In the genomic region with DNA sequence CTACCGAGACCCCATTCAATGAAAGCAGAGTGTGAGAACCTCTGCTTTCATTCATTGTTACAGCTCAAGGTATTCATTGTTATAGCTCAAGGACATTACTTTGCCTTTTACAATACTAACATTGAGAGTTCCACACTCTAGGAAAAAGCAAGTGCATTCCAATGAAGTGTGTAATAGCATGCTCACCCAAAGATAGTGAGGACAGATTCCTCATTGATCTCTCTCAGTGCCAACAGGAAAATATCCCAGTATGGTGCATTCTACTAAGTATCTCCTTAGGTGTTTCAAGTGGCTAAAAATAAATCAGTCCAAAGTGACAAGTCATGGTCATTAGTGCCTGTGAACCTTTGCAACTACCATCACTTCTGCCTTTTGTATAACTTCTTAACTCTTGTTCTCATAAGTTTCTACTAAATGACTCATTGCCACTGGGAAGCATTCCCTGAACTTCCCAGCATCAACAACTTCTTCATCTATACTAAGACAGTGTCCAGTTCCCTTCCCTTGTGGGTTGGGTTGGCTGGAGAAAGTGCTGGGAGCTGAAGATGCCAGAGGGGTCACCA, we compare ENCODE assay signal across 14 cellular contexts.
DNase-seq lines count a peak whose midpoint lies in the region; ATAC-seq, FAIRE-seq and TF ChIP-seq lines count a peak whose summit lies in the region.
"Had no signal": no experiment of that assay in that cellular context is flagged by ENCODE, and none has a peak within 500 bp of the region (broad histone marks: within the 10 kb centered on the region; RNA-seq: fewer than 3 reads in every experiment).

No MANE protein-coding gene starts in this region.

- peaks cover 5% of the 10 kb centered on the region for H3K4me1 Mint-ChIP-seq in Caco-2 (ENCODE audit: low read depth, unreplicated experiment)

- no TSS peak for BruUV-seq in Caco-2 (replicated peaks; lab: Mats Ljungman, UMichigan)

- no peak for FAIRE-seq in RCC 7860 (lab: Jason Lieb, UNC)
- FAIRE-seq: GM12878, TTC549 had no signal

- no peak overlapping the region for H3K4me3 Mint-ChIP-seq in Caco-2 (ENCODE audit: unreplicated experiment)
- H3K4me3 Mint-ChIP-seq: activated CD8-positive, alpha-beta memory T cell treated with anti-CD3 and anti-CD28 coated beads, Interleukin-2, amount 10 ng/mL, durations not matched to agents 7 days and 5 days had no signal

- POLR2A ChIA-PET in Caco-2 (lab: Charles Lee), result no interaction called here

- H3K36me3 ChIP-seq in Caco-2 (ENCODE audit: control insufficient read depth, insufficient read depth, low read length), result no peaks in the 10 kb centered on the region
- H3K36me3 ChIP-seq: thoracic aorta had no signal

- no peak for TF ChIP-seq CTCF in epithelial cell of proximal tubule (conservative IDR thresholded peaks at IDR 0.05; ENCODE audit: low read depth, low read length)
- no peak for TF ChIP-seq CTCF in Caco-2 (IDR thresholded peaks at IDR 0.05; ENCODE audit: insufficient read depth in 1 of 2, low read depth in 1 of 2, low read length in 1 of 2, severe bottlenecking in 1 of 2, unreplicated experiment in 1 of 2)

- 0 out of 2 replicates have a peak, but pooled peaks cover 7% of the 10 kb centered on the region for H3K4me1 ChIP-seq in Caco-2

- no peaks in the 10 kb centered on the region for H3K36me3 Mint-ChIP-seq in Caco-2 (ENCODE audit: insufficient read depth, unreplicated experiment)

- H3K27me3 Mint-ChIP-seq in Caco-2 (ENCODE audit: insufficient read depth, unreplicated experiment), result no peaks in the 10 kb centered on the region
- H3K27me3 Mint-ChIP-seq: activated CD8-positive, alpha-beta memory T cell treated with anti-CD3 and anti-CD28 coated beads, Interleukin-2, amount 10 ng/mL, durations not matched to agents 7 days and 5 days; CD8-positive, alpha-beta memory T cell had no signal

- CTCF ChIA-PET in Caco-2 (lab: Charles Lee), result no interaction called here

- H3K4me3 ChIP-seq in epithelial cell of proximal tubule (ENCODE audit: low read depth, low read length), result no peak overlapping the region
- no peak overlapping the region for H3K4me3 ChIP-seq in Caco-2 (ENCODE audit: low read depth, low read length)
- H3K4me3 ChIP-seq: GM12878, thoracic aorta had no signal

- H3K9me3 Mint-ChIP-seq in Caco-2 (ENCODE audit: unreplicated experiment), result peaks cover 10% of the 10 kb centered on the region
- H3K9me3 Mint-ChIP-seq: CD8-positive, alpha-beta memory T cell had no signal

- ATAC-seq in GM21717 (IDR thresholded peaks at IDR 0.05; ENCODE audit: unreplicated experiment), result no peak
- ATAC-seq: activated CD8-positive, alpha-beta memory T cell treated with anti-CD3 and anti-CD28 coated beads, Interleukin-2, amount 10 ng/mL, durations not matched to agents 7 days and 5 days; GM12878 had no signal

- intact Hi-C loops in Caco-2 (cut with micrococcal nuclease; ENCODE audit: unreplicated experiment), result loop anchor here (5.0 kb wide), 1 partner anchor 139 kb away; a partner anchor contains a TSS

- no peaks in the 10 kb centered on the region for H3K27me3 ChIP-seq in Caco-2 (replicated peaks; ENCODE audit: control insufficient read depth, insufficient read depth, low read length)

- peak; percentile 53 for DNase-seq in Daoy (ENCODE audit: low read depth)
- DNase-seq in RCC 7860 (ENCODE audit: low spot score), result peak; percentile 7
- peak; percentile 82 for DNase-seq in epithelial cell of proximal tubule (ENCODE audit: low read depth)
- DNase-seq in myocyte (ENCODE audit: low read depth), result peak; percentile 29
- no peak for DNase-seq in NOMO-1 (lab: John Stamatoyannopoulos, UW; ENCODE audit: unreplicated experiment in 2 of 2)
- DNase-seq in Caco-2, result no peak
- no peak for DNase-seq in NAMALWA (ENCODE audit: low spot score)
- DNase-seq: activated CD8-positive, alpha-beta memory T cell treated with anti-CD3 and anti-CD28 coated beads, Interleukin-2, amount 10 ng/mL, durations not matched to agents 7 days and 5 days; CD8-positive, alpha-beta memory T cell; NCI-H187 had no signal

- H3K9me3 ChIP-seq in Caco-2, result no peaks in the 10 kb centered on the region
- H3K9me3 ChIP-seq: thoracic aorta had no signal

- no peak overlapping the region for H3K27ac Mint-ChIP-seq in Caco-2 (ENCODE audit: unreplicated experiment)
- H3K27ac Mint-ChIP-seq: activated CD8-positive, alpha-beta memory T cell treated with anti-CD3 and anti-CD28 coated beads, Interleukin-2, amount 10 ng/mL, durations not matched to agents 7 days and 5 days; CD8-positive, alpha-beta memory T cell had no signal

Comparison
In these comparisons a context has a peak if more than half of its experiments do, and no peak if none do; other contexts are left out.
1. DNase-seq: peak in Daoy (single experiment), RCC 7860 (single experiment), epithelial cell of proximal tubule (single experiment) and myocyte (single experiment); none in NOMO-1 (0 of 2), Caco-2 (0 of 2) and NAMALWA (single experiment).